Comparison of ENCODE assay signal across 9 cellular contexts in genomic region chr3:158713094-158713499, GRCh38. TPM values are rescaled to one million over a fixed set of nuclear protein-coding genes. Genes with fewer than 3 reads are reported as not detected.
DNase-seq lines count a peak whose midpoint lies in the region; ATAC-seq and TF ChIP-seq lines count a peak whose summit lies in the region.
"Had no signal": no experiment of that assay in that cellular context is flagged by ENCODE, and none has a peak within 500 bp of the region (broad histone marks: within the 10 kb centered on the region; RNA-seq: fewer than 3 reads in every experiment).

No MANE protein-coding gene starts in this region.

- H3K27me3 ChIP-seq in gastroesophageal sphincter (no peaks in the 10 kb centered on the region), osteoblast (ENCODE audit: insufficient read depth, low read length) (no peaks in the 10 kb centered on the region)

- H3K27ac ChIP-seq in gastroesophageal sphincter (peak overlapping the region in 3 of 4 donors; percentile 25 to 52 (median 37)), osteoblast (ENCODE audit: low read depth, low read length) (peak overlapping the region; percentile 46)

- no peak for TF ChIP-seq EP300 in gastroesophageal sphincter (IDR thresholded peaks at IDR 0.05)

- no peak overlapping the region for H2AFZ ChIP-seq in osteoblast (ENCODE audit: low read length)

- H3K4me3 Mint-ChIP-seq in T-helper 17 cell, result no peak overlapping the region

- H3K36me3 Mint-ChIP-seq in T-helper 17 cell (ENCODE audit: low read depth), result peaks cover 5% of the 10 kb centered on the region

- H4K20me1 ChIP-seq in osteoblast (ENCODE audit: insufficient read depth, low read length), result no peaks in the 10 kb centered on the region

- WGBS in gastroesophageal sphincter (ENCODE audit: low coverage in 1 of 2), 2 donors, result 57 to 79% methylated on average over 5 to 6 of the region's 9 CpGs

- H3K27ac Mint-ChIP-seq in T-helper 17 cell, result peak overlapping the region; percentile 37

- no peaks in the 10 kb centered on the region for H3K27me3 Mint-ChIP-seq in T-helper 17 cell

- TF ChIP-seq POLR2A in gastroesophageal sphincter (IDR thresholded peaks at IDR 0.05), result no peak

- H3K4me2 ChIP-seq in osteoblast (ENCODE audit: insufficient read depth, low read length), result no peak overlapping the region

- peaks cover 7% of the 10 kb centered on the region for H3K4me1 Mint-ChIP-seq in T-helper 17 cell

- ATAC-seq in T-helper 17 cell (no peak), gastroesophageal sphincter (peak; percentile 66), HG03097 (IDR thresholded peaks at IDR 0.05; ENCODE audit: low FRiP score, unreplicated experiment) (no peak)

- no peak overlapping the region for H3K4me3 ChIP-seq in gastroesophageal sphincter
- no peak overlapping the region for H3K4me3 ChIP-seq in osteoblast (ENCODE audit: insufficient read depth, low read length)

- H3K4me1 ChIP-seq in gastroesophageal sphincter (peaks cover 0 to 23% (median 0%) of the 10 kb centered on the region in 3 donors), osteoblast (ENCODE audit: insufficient read depth, low read length) (peaks cover 59% of the 10 kb centered on the region)

- H3K36me3 ChIP-seq in gastroesophageal sphincter, result peaks cover 0 to 31% of the 10 kb centered on the region in 2 donors
- peaks cover 4% of the 10 kb centered on the region for H3K36me3 ChIP-seq in osteoblast (ENCODE audit: insufficient read depth, low read length)

- no peak for TF ChIP-seq CTCF in gastroesophageal sphincter (IDR thresholded peaks at IDR 0.05)
- TF ChIP-seq CTCF in osteoblast (IDR thresholded peaks at IDR 0.05; ENCODE audit: extremely low read depth, low read depth, low read length), result no peak

- H3K9me3 ChIP-seq in T-helper 17 cell (ENCODE audit: control insufficient read depth, low read length, poor library complexity, severe bottlenecking) (no peaks in the 10 kb centered on the region), gastroesophageal sphincter (no peaks in the 10 kb centered on the region), osteoblast (ENCODE audit: low read depth, low read length) (no peaks in the 10 kb centered on the region)

- peak; percentile 80 for DNase-seq in CMK (ENCODE audit: low read depth)
- no peak for DNase-seq in T-helper 17 cell
- no peak for DNase-seq in osteoblast (ENCODE audit: insufficient read length, low spot score, missing footprints)
- DNase-seq in NCI-H524 treated with DMSO at 0.1 percent for 48 hours (lab: John Stamatoyannopoulos, UW), result no peak
- no peak for DNase-seq in NCI-H2227 (lab: John Stamatoyannopoulos, UW; ENCODE audit: unreplicated experiment)
- no peak for DNase-seq in DMS53 treated with DMSO at 0.1 percent for 48 hours (lab: John Stamatoyannopoulos, UW; ENCODE audit: unreplicated experiment)
- DNase-seq: activated CD8-positive, alpha-beta memory T cell treated with anti-CD3 and anti-CD28 coated beads, Interleukin-2, amount 50 U/mL, for 48 hours had no signal

- H3K79me2 ChIP-seq in osteoblast (ENCODE audit: insufficient read depth, low read length), result no peaks in the 10 kb centered on the region

RNA-seq across cellular contexts. Expression of gene RARRES1, which starts 19.2 kb away (rescaled TPM):
- not detected for total RNA-seq in T-helper 17 cell
- total RNA-seq in gastroesophageal sphincter, result 100 to 1,000 TPM in 1 of 4 donors, 10 to 100 TPM in 2, 1 to 10 TPM in 1; 4.8 to 110 (median 42.7) TPM
- 13.6 and 19.5 TPM in 2 replicates for total RNA-seq in osteoblast

RNA-seq across cellular contexts. Expression of gene LXN, which starts 40.6 kb away (rescaled TPM):
- total RNA-seq in T-helper 17 cell (1 to 10 TPM; 3.6 to 5.6 TPM), gastroesophageal sphincter (10 to 100 TPM in 1 of 4 donors, 1 to 10 TPM in 3; 4.0 to 23.6 (median 6.7) TPM), osteoblast (96.9 and 114 TPM in 2 replicates)

Comparison
In these comparisons a context has a peak if more than half of its experiments do, and no peak if none do; other contexts are left out.
1. RNA of gene RARRES1, which starts 19.2 kb away (total RNA-seq): 4.8 to 110 TPM in gastroesophageal sphincter and 13.6 to 19.5 TPM in osteoblast; not detected in T-helper 17 cell; every median in the first group is over 4 times any median in the second.